ENCODE assay signal across 19 cellular contexts in the genomic region with DNA sequence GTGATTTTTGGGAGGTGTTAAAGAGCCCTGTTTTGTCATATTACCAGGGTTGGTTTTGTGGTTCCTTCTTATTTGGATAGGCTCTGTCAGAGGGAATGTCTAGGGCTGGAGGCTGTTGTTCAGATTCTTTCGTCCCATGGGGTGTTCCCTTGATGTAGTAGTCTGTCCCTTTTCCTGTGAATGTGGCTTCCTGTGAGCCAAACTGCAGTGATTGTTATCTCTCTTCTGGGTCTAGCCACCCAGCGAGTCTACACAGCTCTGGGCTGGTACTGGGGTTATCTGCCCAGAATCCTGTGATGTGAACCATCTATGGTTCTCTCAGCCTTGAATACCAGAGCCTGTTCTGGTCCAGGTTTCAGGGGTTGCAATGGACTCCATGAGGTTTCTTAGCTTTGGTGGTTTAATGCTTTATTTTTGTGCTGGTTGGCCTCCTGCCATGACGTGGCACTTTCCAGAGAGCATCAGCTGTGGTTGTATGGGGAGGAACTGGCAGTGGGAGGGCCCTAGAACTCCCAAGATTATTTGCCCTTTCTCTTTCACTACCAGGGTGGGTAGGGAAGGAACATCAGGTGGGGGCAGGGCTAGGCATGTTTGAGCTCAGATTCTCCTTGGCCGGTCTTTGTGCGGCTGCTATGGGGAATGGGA.
A peak's percentile ranks its signal among the peaks of the same experiment; 100 is the strongest.
DNase-seq lines count a peak whose midpoint lies in the region; ATAC-seq, FAIRE-seq and TF ChIP-seq lines count a peak whose summit lies in the region.
"Had no signal": no experiment of that assay in that cellular context is flagged by ENCODE, and none has a peak within 500 bp of the region (broad histone marks: within the 10 kb centered on the region; RNA-seq: fewer than 3 reads in every experiment).

No MANE protein-coding gene starts in this region.

- peak overlapping the region; percentile 53 for H3K4me2 ChIP-seq in BLaER1
- H3K4me2 ChIP-seq in endothelial cell of umbilical vein (ENCODE audit: insufficient read depth, low read length): no peak overlapping the region

- H3K9me3 Mint-ChIP-seq in activated naive CD8-positive, alpha-beta T cell treated with anti-CD3 and anti-CD28 coated beads, Interleukin-2, amount 50 U/mL, for 24 hours: peaks cover 26% of the 10 kb centered on the region

- no peak overlapping the region for H3K9ac ChIP-seq in BLaER1
- H3K9ac ChIP-seq in endothelial cell of umbilical vein (replicated peaks; ENCODE audit: extremely low read depth, insufficient read depth, low read length): no peak overlapping the region

- H3K9me3 ChIP-seq in BLaER1: peaks cover 21% of the 10 kb centered on the region
- H3K9me3 ChIP-seq in endothelial cell of umbilical vein (replicated peaks; ENCODE audit: control insufficient read depth, insufficient read depth, low read length): no peaks in the 10 kb centered on the region

- TF ChIP-seq POLR2A in endothelial cell of umbilical vein (IDR thresholded peaks at IDR 0.05; ENCODE audit: low read depth, low read length): no peak

- no peak for FAIRE-seq in endothelial cell of umbilical vein (lab: Jason Lieb, UNC)
- FAIRE-seq: A204.1 had no signal

- no peaks in the 10 kb centered on the region for H3K27me3 Mint-ChIP-seq in activated naive CD8-positive, alpha-beta T cell treated with anti-CD3 and anti-CD28 coated beads, Interleukin-2, amount 50 U/mL, for 24 hours
- H3K27me3 Mint-ChIP-seq: IgD-negative memory B cell had no signal

- H4K20me1 ChIP-seq in BLaER1 (no peaks in the 10 kb centered on the region), endothelial cell of umbilical vein (replicated peaks; ENCODE audit: control insufficient read depth, extremely low read depth, insufficient read depth, low read length) (no peaks in the 10 kb centered on the region)

- no TSS peak for BruUV-seq in endothelial cell of umbilical vein (replicated peaks; lab: Mats Ljungman, UMichigan)

- no peak overlapping the region for H3K27ac Mint-ChIP-seq in activated naive CD8-positive, alpha-beta T cell treated with anti-CD3 and anti-CD28 coated beads, Interleukin-2, amount 50 U/mL, for 24 hours
- H3K27ac Mint-ChIP-seq: IgD-negative memory B cell had no signal

- H3K4me1 ChIP-seq in BLaER1 (peaks cover 10% of the 10 kb centered on the region), endothelial cell of umbilical vein (ENCODE audit: control insufficient read depth, extremely low read depth, insufficient read depth, low read length) (no peaks in the 10 kb centered on the region)

- DNase-seq in GF-D8 (lab: John Stamatoyannopoulos, UW) (peak; percentile 12), RPMI7951 (ENCODE audit: low read depth) (peak; percentile 49), endothelial cell of umbilical vein (ENCODE audit: low read depth, low spot score) (no peak), AML-193 (lab: John Stamatoyannopoulos, UW) (no peak)
- no peak for DNase-seq in activated naive CD8-positive, alpha-beta T cell treated with anti-CD3 and anti-CD28 coated beads, Interleukin-2, amount 50 U/mL, for 24 hours
- DNase-seq: DMS 273 treated with DMSO at 0.1 percent for 48 hours, H7, NCI-H1105, NCI-H1694 treated with DMSO at 0.1 percent for 48 hours, NCI-H226, NCI-H526, RPMI8226, SIG-M5 had no signal

- H3K36me3 Mint-ChIP-seq in activated naive CD8-positive, alpha-beta T cell treated with anti-CD3 and anti-CD28 coated beads, Interleukin-2, amount 50 U/mL, for 24 hours (ENCODE audit: low read depth): no peaks in the 10 kb centered on the region
- H3K36me3 Mint-ChIP-seq: IgD-negative memory B cell had no signal

- H3K4me3 Mint-ChIP-seq in activated naive CD8-positive, alpha-beta T cell treated with anti-CD3 and anti-CD28 coated beads, Interleukin-2, amount 50 U/mL, for 24 hours: no peak overlapping the region
- H3K4me3 Mint-ChIP-seq: IgD-negative memory B cell had no signal

- H3K79me2 ChIP-seq in endothelial cell of umbilical vein (ENCODE audit: control insufficient read depth, insufficient read depth, low read length): no peaks in the 10 kb centered on the region

- CTCF ChIA-PET in endothelial cell of umbilical vein (lab: Charles Lee): interaction anchor here (1.0 kb wide), 1 partner anchor 583 kb away, joined by 3 read pairs; no protein-coding TSS in a partner anchor

- no peaks in the 10 kb centered on the region for H3K4me1 Mint-ChIP-seq in activated naive CD8-positive, alpha-beta T cell treated with anti-CD3 and anti-CD28 coated beads, Interleukin-2, amount 50 U/mL, for 24 hours
- H3K4me1 Mint-ChIP-seq: IgD-negative memory B cell had no signal

- dilution Hi-C loops in endothelial cell of umbilical vein (cut with MboI; ENCODE audit: extremely low pct_ligation_motif_present, low sequenced_read_pairs): no loop called here

- ATAC-seq in activated naive CD8-positive, alpha-beta T cell treated with anti-CD3 and anti-CD28 coated beads, Interleukin-2, amount 50 U/mL, for 24 hours: no peak
- ATAC-seq in HG02610 (IDR thresholded peaks at IDR 0.05; ENCODE audit: unreplicated experiment) (no peak), GM21515 (IDR thresholded peaks at IDR 0.05; ENCODE audit: unreplicated experiment) (no peak)

- no peaks in the 10 kb centered on the region for H3K27me3 ChIP-seq in BLaER1
- no peaks in the 10 kb centered on the region for H3K27me3 ChIP-seq in endothelial cell of umbilical vein (ENCODE audit: control insufficient read depth in 2 of 2, insufficient read depth in 2 of 2, low read length in 2 of 2)

- intact Hi-C loops in endothelial cell of umbilical vein (cut with micrococcal nuclease): no loop called here

- TF ChIP-seq CTCF in endothelial cell of umbilical vein (IDR thresholded peaks at IDR 0.05; ENCODE audit: extremely low read depth in 1 of 2, insufficient read depth in 1 of 2, low read depth in 1 of 2, low read length in 2 of 2): no peak

- no peak overlapping the region; the same call in 1 of the 2 replicates for H3K27ac ChIP-seq in BLaER1
- H3K27ac ChIP-seq in endothelial cell of umbilical vein (ENCODE audit: insufficient read depth, low read depth, low read length): no peak overlapping the region
- H3K27ac ChIP-seq: C4-2B had no signal

- no peaks in the 10 kb centered on the region for H3K9me1 ChIP-seq in endothelial cell of umbilical vein (replicated peaks; ENCODE audit: control insufficient read depth, extremely low read depth, insufficient read depth, low read length)

- no peak overlapping the region for H3K4me3 ChIP-seq in BLaER1
- no peak overlapping the region for H3K4me3 ChIP-seq in endothelial cell of umbilical vein (replicated peaks in 1 of 3; ENCODE audit: insufficient read depth in 1 of 3, low read depth in 1 of 3, low read length in 3 of 3)

- POLR2A ChIA-PET in endothelial cell of umbilical vein (lab: Charles Lee): no interaction called here

- H3K36me3 ChIP-seq in BLaER1 (no peaks in the 10 kb centered on the region), endothelial cell of umbilical vein (ENCODE audit: control insufficient read depth in 2 of 2, extremely low read depth in 1 of 2, insufficient read depth in 2 of 2, low read length in 2 of 2) (no peaks in the 10 kb centered on the region)

- H2AFZ ChIP-seq in endothelial cell of umbilical vein (ENCODE audit: low read depth, low read length): peak overlapping the region; percentile 7

TF ChIP-seq in endothelial cell of umbilical vein, 7 proteins besides CTCF, POLR2A, EP300 and RAD21:
- no peak for TF ChIP-seq FOS (IDR thresholded peaks at IDR 0.05; ENCODE audit: borderline replicate concordance, insufficient read depth, low read length)
- peak; percentile 63 for TF ChIP-seq GATA2 (IDR thresholded peaks at IDR 0.05; ENCODE audit: insufficient read depth, insufficient read length, low read depth, low read length)
- no peak for TF ChIP-seq JUN (IDR thresholded peaks at IDR 0.05; ENCODE audit: borderline replicate concordance, insufficient read depth, insufficient read length, low read depth)
- TF ChIP-seq MAX (IDR thresholded peaks at IDR 0.05; ENCODE audit: insufficient read depth, insufficient read length): no peak

Comparison
In these comparisons a context has a peak if more than half of its experiments do, and no peak if none do; other contexts are left out.
1. DNase-seq: peak in GF-D8 (single experiment) and RPMI7951 (single experiment); none in endothelial cell of umbilical vein (single experiment), AML-193 (0 of 2) and activated naive CD8-positive, alpha-beta T cell treated with anti-CD3 and anti-CD28 coated beads, Interleukin-2, amount 50 U/mL, for 24 hours (single experiment).